24 cellular contexts compared by ENCODE assay signal in the genomic region with DNA sequence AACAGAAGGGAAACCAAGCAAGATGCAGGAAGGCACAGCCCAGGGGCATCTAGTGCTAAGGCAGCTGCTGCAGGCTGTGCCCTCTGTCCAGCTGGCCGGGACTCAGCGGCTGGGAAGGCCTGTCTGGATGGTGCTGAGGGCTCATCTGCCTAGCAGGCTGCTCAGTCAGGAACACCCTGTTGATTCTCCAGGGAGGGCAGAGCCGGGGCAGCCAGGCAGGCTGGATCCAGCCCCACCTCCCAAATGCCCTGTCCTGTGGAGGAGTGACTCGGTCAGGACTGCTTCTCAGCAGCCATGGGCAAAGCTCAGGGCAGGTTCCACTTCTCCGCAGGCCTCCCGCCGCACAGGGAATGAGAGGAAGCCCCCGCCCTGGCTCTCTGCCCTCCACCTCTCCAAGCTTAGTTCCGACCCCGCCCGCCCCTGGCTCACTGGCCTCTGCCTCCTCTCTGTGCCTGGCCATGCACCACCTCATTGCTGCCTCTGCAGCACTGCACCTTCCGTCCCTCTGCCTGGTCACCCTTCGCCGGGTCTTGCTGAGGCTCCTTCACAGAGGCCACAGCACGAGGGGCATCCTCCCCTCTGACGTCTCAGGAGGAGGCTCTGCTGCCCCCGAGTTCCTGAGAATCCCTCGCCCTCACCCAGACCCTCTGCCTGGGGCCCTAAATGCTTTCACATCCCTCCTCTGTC. TPM values are rescaled to one million over a fixed set of nuclear protein-coding genes. Genes with fewer than 3 reads are reported as not detected.
"Had no signal": no experiment of that assay in that cellular context is flagged by ENCODE, and none has a peak within 500 bp of the region (broad histone marks: within the 10 kb centered on the region; RNA-seq: fewer than 3 reads in every experiment).

No MANE protein-coding gene starts in this region.

- FAIRE-seq: endometrium, islet of Langerhans, small intestine had no signal

- H3K27ac ChIP-seq: esophagus muscularis mucosa, gastrocnemius medialis, heart right ventricle, left lung, lower lobe of right lung, neutrophil, sigmoid colon, tibial artery, upper lobe of left lung, uterus had no signal

- DNase-seq: effector memory CD4-positive, alpha-beta T cell; gastrocnemius medialis; heart right ventricle; hypothalamus; left lung; lower lobe of right lung; midbrain; naive B cell; nephron progenitor cell; posterior cingulate gyrus; sigmoid colon; small intestine; stimulated activated CD4-positive, alpha-beta T cell treated with anti-CD3 and anti-CD28 coated beads, Interleukin-2, amount 100 ng/mL, for 48 hours; tibial artery; uterus had no signal

- ATAC-seq: gastrocnemius medialis, heart right ventricle, left lung had no signal

- H3K4me3 ChIP-seq: esophagus muscularis mucosa, gastrocnemius medialis, heart right ventricle, left lung, lower lobe of right lung, sigmoid colon, tibial artery, upper lobe of left lung, uterus had no signal

- H3K9me3 ChIP-seq: esophagus muscularis mucosa, gastrocnemius medialis, left lung, lower lobe of right lung, neutrophil, sigmoid colon, tibial artery, upper lobe of left lung, uterus had no signal

- H3K36me3 ChIP-seq: esophagus muscularis mucosa, gastrocnemius medialis, heart right ventricle, left lung, lower lobe of right lung, neutrophil, sigmoid colon, tibial artery, upper lobe of left lung, uterus had no signal

- H3K27me3 ChIP-seq: neutrophil, upper lobe of left lung, uterus had no signal

- H3K4me1 ChIP-seq: esophagus muscularis mucosa, gastrocnemius medialis, heart right ventricle, left lung, lower lobe of right lung, sigmoid colon, tibial artery, upper lobe of left lung, uterus had no signal

RNA-seq across cellular contexts. Expression of gene LCN9, which starts 7.6 kb away (rescaled TPM):
- total RNA-seq: esophagus muscularis mucosa, fibroblast of villous mesenchyme, gastrocnemius medialis, heart right ventricle, left lung, lower lobe of right lung, osteocyte, pulmonary artery endothelial cell, sigmoid colon, temporal lobe, upper lobe of left lung, uterus had no signal
- polyA plus RNA-seq: heart right ventricle, sigmoid colon, small intestine had no signal

RNA-seq across cellular contexts. Expression of gene GLT6D1, which starts 16.1 kb away (rescaled TPM):
- total RNA-seq: esophagus muscularis mucosa, fibroblast of villous mesenchyme, gastrocnemius medialis, heart right ventricle, left lung, lower lobe of right lung, osteocyte, pulmonary artery endothelial cell, sigmoid colon, temporal lobe, upper lobe of left lung, uterus had no signal
- polyA plus RNA-seq: heart right ventricle, sigmoid colon, small intestine had no signal

RNA-seq across cellular contexts. Expression of gene SOHLH1, which starts 43.8 kb away (rescaled TPM):
- total RNA-seq: esophagus muscularis mucosa, fibroblast of villous mesenchyme, gastrocnemius medialis, heart right ventricle, left lung, lower lobe of right lung, osteocyte, pulmonary artery endothelial cell, sigmoid colon, temporal lobe, upper lobe of left lung, uterus had no signal
- polyA plus RNA-seq: heart right ventricle, sigmoid colon, small intestine had no signal

RNA-seq across cellular contexts. Expression of gene KCNT1, which starts 46.5 kb away (rescaled TPM):
- total RNA-seq: fibroblast of villous mesenchyme, osteocyte had no signal
